In the genomic region with DNA sequence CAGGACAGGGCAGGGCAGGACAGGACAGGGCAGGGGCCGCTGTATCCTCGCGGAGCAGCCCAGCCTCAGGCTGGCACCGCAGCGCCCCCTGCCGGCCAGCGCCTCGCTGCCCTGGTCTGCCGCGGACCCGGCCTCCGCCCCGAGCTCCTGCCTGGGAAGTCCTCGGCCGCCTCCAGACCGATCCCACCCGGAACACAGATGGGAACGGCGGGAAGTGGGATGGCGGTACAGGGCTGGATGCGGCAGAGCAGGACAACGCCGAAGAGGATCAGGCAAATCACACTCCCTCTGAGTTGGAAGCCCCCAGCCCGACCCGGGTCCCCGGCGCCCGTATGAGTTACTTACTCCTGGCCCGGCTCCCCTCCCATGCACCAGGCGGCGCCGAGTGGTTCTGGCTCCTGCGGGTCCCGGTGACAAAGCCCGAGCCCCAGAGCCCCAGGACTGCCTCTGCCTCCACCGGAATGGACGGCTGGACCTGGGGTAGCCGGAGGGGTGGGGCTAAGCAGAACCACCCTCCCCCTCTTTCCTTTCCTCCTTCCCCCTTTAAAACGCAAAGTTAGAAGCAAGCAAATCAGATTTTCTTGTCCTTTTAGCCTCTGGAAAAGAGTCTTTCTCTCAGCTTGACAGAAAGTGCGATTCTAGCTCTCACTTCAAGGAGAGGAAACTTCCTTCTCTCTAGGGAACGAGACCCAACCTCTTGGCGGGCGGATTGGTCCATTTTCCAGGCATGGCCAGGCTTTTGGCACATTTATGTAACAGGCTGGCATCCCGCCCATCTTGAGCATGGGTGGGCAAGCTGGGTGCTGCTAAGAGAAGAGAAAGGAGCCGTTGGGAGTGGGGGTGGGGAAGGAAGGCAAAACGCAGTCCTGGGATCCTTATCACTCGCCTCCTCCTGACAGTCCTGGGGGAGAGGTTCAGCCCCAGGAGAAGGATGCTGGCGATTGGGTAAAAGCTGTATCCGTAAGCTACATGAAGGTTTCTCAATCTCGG, we compare ENCODE assay signal across 8 cellular contexts. TPM values are rescaled to one million over a fixed set of nuclear protein-coding genes. Genes with fewer than 3 reads are reported as not detected.
DNase-seq lines count a peak whose midpoint lies in the region; ATAC-seq, FAIRE-seq and TF ChIP-seq lines count a peak whose summit lies in the region.

Gene TP53I3, minus strand, starts transcription at position 449 of the 990 bp plus-strand sequence. CDS start 508 bp downstream, outside the sequence.

- in situ Hi-C loops in KBM-7 (cut with MboI; ENCODE audit: low pct_unique_long_range_greater_than_20kb, low sequenced_read_pairs) = no loop called here

- no peaks in the 10 kb centered on the region for H3K27me3 Mint-ChIP-seq in nephron progenitor cell (ENCODE audit: low read depth, poor library complexity)
- H3K27me3 Mint-ChIP-seq in stimulated activated naive CD8-positive, alpha-beta T cell treated with anti-CD3 and anti-CD28 coated beads, Interleukin-15, Interleukin-2, amounts not matched to agents 100 ng/mL and 50 ng/mL, for 24 hours = no peaks in the 10 kb centered on the region

- H3K4me3 ChIP-seq in fibroblast of the aortic adventitia (ENCODE audit: low read depth, low read length) = peak within 1 kb of the TSS; percentile 82

- peak within 1 kb of the TSS; percentile 91 for H3K4me3 Mint-ChIP-seq in nephron progenitor cell
- H3K4me3 Mint-ChIP-seq in stimulated activated naive CD8-positive, alpha-beta T cell treated with anti-CD3 and anti-CD28 coated beads, Interleukin-15, Interleukin-2, amounts not matched to agents 100 ng/mL and 50 ng/mL, for 24 hours = peak within 1 kb of the TSS; percentile 88

- H3K36me3 Mint-ChIP-seq in nephron progenitor cell (ENCODE audit: low read depth) = peaks cover 34% of the 10 kb centered on the region
- H3K36me3 Mint-ChIP-seq in stimulated activated naive CD8-positive, alpha-beta T cell treated with anti-CD3 and anti-CD28 coated beads, Interleukin-15, Interleukin-2, amounts not matched to agents 100 ng/mL and 50 ng/mL, for 24 hours (ENCODE audit: low read depth) = no peaks in the 10 kb centered on the region

- H3K27ac Mint-ChIP-seq in nephron progenitor cell = peak within 1 kb of the TSS; percentile 98
- H3K27ac Mint-ChIP-seq in stimulated activated naive CD8-positive, alpha-beta T cell treated with anti-CD3 and anti-CD28 coated beads, Interleukin-15, Interleukin-2, amounts not matched to agents 100 ng/mL and 50 ng/mL, for 24 hours = peak within 1 kb of the TSS; percentile 52

- peaks cover 32% of the 10 kb centered on the region for H3K4me1 Mint-ChIP-seq in nephron progenitor cell
- peaks cover 13% of the 10 kb centered on the region for H3K4me1 Mint-ChIP-seq in stimulated activated naive CD8-positive, alpha-beta T cell treated with anti-CD3 and anti-CD28 coated beads, Interleukin-15, Interleukin-2, amounts not matched to agents 100 ng/mL and 50 ng/mL, for 24 hours (ENCODE audit: low read depth)

- peak; percentile 89 for ATAC-seq in GM21723 (IDR thresholded peaks at IDR 0.05; ENCODE audit: unreplicated experiment)

- TF ChIP-seq CTCF in fibroblast of the aortic adventitia (IDR thresholded peaks at IDR 0.05; ENCODE audit: insufficient read depth, low read length) = peak; percentile 70
- peak; percentile 97 for TF ChIP-seq CTCF in nephron progenitor cell (IDR thresholded peaks at IDR 0.05)

- DNase-seq in Daoy (ENCODE audit: low read depth) = peak; percentile 94
- peak; percentile 94 for DNase-seq in KBM-7
- DNase-seq in RCC 7860 (ENCODE audit: low spot score) = peak; percentile 76
- peak; percentile 71 for DNase-seq in activated effector memory CD4-positive, alpha-beta T cell treated with Interleukin-2 at 50 U/mL for 16 hours
- peak; percentile 87 for DNase-seq in fibroblast of the aortic adventitia (ENCODE audit: low read depth)
- peak; percentile 95 for DNase-seq in nephron progenitor cell

- no peaks in the 10 kb centered on the region for H3K9me3 Mint-ChIP-seq in nephron progenitor cell
- H3K9me3 Mint-ChIP-seq in stimulated activated naive CD8-positive, alpha-beta T cell treated with anti-CD3 and anti-CD28 coated beads, Interleukin-15, Interleukin-2, amounts not matched to agents 100 ng/mL and 50 ng/mL, for 24 hours = no peaks in the 10 kb centered on the region

- FAIRE-seq in RCC 7860 (lab: Jason Lieb, UNC) = no peak

RNA-seq across cellular contexts. Expression of gene TP53I3, which starts in this region (rescaled TPM):
- total RNA-seq in Daoy (2014; rRNA removed; shearing (Covaris generic)) = 17.6 and 21.4 TPM in 2 replicates
- 22.3 and 38.7 TPM in 2 replicates for total RNA-seq in fibroblast of the aortic adventitia (ENCODE audit: low replicate concordance)

Comparison
In these comparisons a context has a peak if more than half of its experiments do, and no peak if none do; other contexts are left out.
1. Peak in every context shown above with its lines: DNase-seq, ATAC-seq and H3K4me3 ChIP-seq.